ENCODE assay signal across 1 cellular context in the genomic region with DNA sequence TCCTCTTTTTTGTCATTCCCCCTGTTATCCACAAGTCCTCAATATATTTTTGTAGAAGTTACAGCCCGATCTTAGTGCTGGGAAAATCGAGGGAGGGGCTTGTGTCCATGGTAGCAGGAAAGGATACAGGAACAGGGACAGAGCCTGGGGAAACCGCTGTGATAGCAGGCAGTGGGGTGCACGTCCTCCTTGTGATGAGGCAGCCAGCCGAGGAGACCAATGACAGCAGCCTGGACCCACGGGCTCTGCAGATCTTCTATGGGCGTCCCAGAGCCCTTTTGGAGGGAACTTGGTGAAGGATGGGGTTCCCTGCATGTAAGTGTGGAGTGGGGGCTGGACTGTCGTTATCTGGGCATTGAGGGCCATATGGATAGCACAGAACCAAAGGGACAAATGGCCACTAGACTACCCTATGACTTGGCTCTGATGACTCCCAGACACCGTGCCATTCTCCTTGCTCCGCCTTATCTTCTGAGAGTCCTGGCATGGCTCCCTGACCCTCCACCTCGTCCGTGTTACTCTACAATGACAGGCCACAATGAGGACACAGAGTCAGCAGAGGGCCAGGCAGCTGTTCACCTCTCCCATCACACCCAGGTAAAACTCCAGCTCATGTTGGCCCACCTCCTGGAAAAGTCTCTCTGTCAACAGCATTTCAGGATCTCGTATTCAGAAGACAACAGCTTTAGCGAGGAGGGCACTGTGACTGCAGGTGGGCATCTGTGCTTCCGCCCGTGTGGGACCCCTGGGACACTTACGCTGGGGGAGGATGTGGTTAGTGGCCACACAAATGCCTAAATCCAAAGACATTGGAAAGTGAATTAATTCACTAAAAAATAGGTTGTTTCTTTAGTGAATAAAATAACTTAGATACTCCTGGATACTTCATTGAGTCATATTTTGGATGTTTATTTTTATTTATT.
TF ChIP-seq lines count a peak whose summit lies in the region.

No MANE protein-coding gene starts in this region.

TF ChIP-seq in H1, 55 proteins besides CTCF, POLR2A, EP300 and RAD21:
- TF ChIP-seq CTBP2 (IDR thresholded peaks at IDR 0.05; ENCODE audit: borderline replicate concordance, insufficient read depth, insufficient read length, low read length) = no peak
- no peak for TF ChIP-seq CHD2 (IDR thresholded peaks at IDR 0.05; ENCODE audit: low read length)
- no peak for TF ChIP-seq EZH2 (IDR thresholded peaks at IDR 0.05; ENCODE audit: low read depth, low read length, severe bottlenecking)
